In genomic region chr16:626787-627457, GRCh38 we compare ENCODE assay signal across 8 cellular contexts. TPM values are rescaled to one million over a fixed set of nuclear protein-coding genes. Genes with fewer than 3 reads are reported as not detected.
DNase-seq lines count a peak whose midpoint lies in the region; ATAC-seq and TF ChIP-seq lines count a peak whose summit lies in the region.
"Had no signal": no experiment of that assay in that cellular context is flagged by ENCODE, and none has a peak within 500 bp of the region (broad histone marks: within the 10 kb centered on the region; RNA-seq: fewer than 3 reads in every experiment).

No MANE protein-coding gene starts in this region.

- H3K27me3 Mint-ChIP-seq in activated CD8-positive, alpha-beta T cell treated with anti-CD3 and anti-CD28 coated beads, Interleukin-2, amount 10 ng/mL, durations not matched to agents 7 days and 5 days (ENCODE audit: low read depth): no peaks in the 10 kb centered on the region
- no peaks in the 10 kb centered on the region for H3K27me3 Mint-ChIP-seq in activated CD8-positive, alpha-beta T cell treated with anti-CD3 and anti-CD28 coated beads for 36 hours

- CTCF ChIA-PET in activated CD8-positive, alpha-beta T cell treated with anti-CD3 and anti-CD28 coated beads, Interleukin-2, amount 10 ng/mL, durations not matched to agents 7 days and 5 days (lab: Charles Lee): no interaction called here
- CTCF ChIA-PET in activated CD8-positive, alpha-beta T cell treated with anti-CD3 and anti-CD28 coated beads for 36 hours (lab: Charles Lee): no interaction called here

- no peak for TF ChIP-seq CTCF in activated CD8-positive, alpha-beta T cell treated with anti-CD3 and anti-CD28 coated beads for 36 hours (IDR thresholded peaks at IDR 0.05)

- H3K27ac Mint-ChIP-seq in activated CD8-positive, alpha-beta T cell treated with anti-CD3 and anti-CD28 coated beads, Interleukin-2, amount 10 ng/mL, durations not matched to agents 7 days and 5 days: no peak overlapping the region
- H3K27ac Mint-ChIP-seq in activated CD8-positive, alpha-beta T cell treated with anti-CD3 and anti-CD28 coated beads for 36 hours: no peak overlapping the region

- intact Hi-C loops in activated CD8-positive, alpha-beta T cell treated with anti-CD3 and anti-CD28 coated beads for 36 hours (cut with micrococcal nuclease): no loop called here

- no peak for DNase-seq in activated CD8-positive, alpha-beta T cell treated with anti-CD3 and anti-CD28 coated beads, Interleukin-2, amount 10 ng/mL, durations not matched to agents 7 days and 5 days
- DNase-seq in activated CD8-positive, alpha-beta T cell treated with anti-CD3 and anti-CD28 coated beads for 36 hours: no peak
- DNase-seq in stromal cell of bone marrow (ENCODE audit: low read depth) (peak; percentile 95), COR-L47 (lab: John Stamatoyannopoulos, UW) (no peak)
- DNase-seq in central memory CD4-positive, alpha-beta T cell: no peak
- DNase-seq: AML-193, NCI-H510A had no signal

- no peaks in the 10 kb centered on the region for H3K9me3 Mint-ChIP-seq in activated CD8-positive, alpha-beta T cell treated with anti-CD3 and anti-CD28 coated beads, Interleukin-2, amount 10 ng/mL, durations not matched to agents 7 days and 5 days (ENCODE audit: insufficient read depth)
- H3K9me3 Mint-ChIP-seq in activated CD8-positive, alpha-beta T cell treated with anti-CD3 and anti-CD28 coated beads for 36 hours: no peaks in the 10 kb centered on the region

- H3K4me1 Mint-ChIP-seq in activated CD8-positive, alpha-beta T cell treated with anti-CD3 and anti-CD28 coated beads, Interleukin-2, amount 10 ng/mL, durations not matched to agents 7 days and 5 days (ENCODE audit: low read depth): no peaks in the 10 kb centered on the region
- peaks cover under 1% of the 10 kb centered on the region for H3K4me1 Mint-ChIP-seq in activated CD8-positive, alpha-beta T cell treated with anti-CD3 and anti-CD28 coated beads for 36 hours (ENCODE audit: low read depth)

- no peak overlapping the region for H3K4me3 Mint-ChIP-seq in activated CD8-positive, alpha-beta T cell treated with anti-CD3 and anti-CD28 coated beads, Interleukin-2, amount 10 ng/mL, durations not matched to agents 7 days and 5 days
- H3K4me3 Mint-ChIP-seq in activated CD8-positive, alpha-beta T cell treated with anti-CD3 and anti-CD28 coated beads for 36 hours: no peak overlapping the region

- H3K36me3 Mint-ChIP-seq in activated CD8-positive, alpha-beta T cell treated with anti-CD3 and anti-CD28 coated beads, Interleukin-2, amount 10 ng/mL, durations not matched to agents 7 days and 5 days (ENCODE audit: low read depth): no peaks in the 10 kb centered on the region
- no peaks in the 10 kb centered on the region for H3K36me3 Mint-ChIP-seq in activated CD8-positive, alpha-beta T cell treated with anti-CD3 and anti-CD28 coated beads for 36 hours (ENCODE audit: low read depth)

- POLR2A ChIA-PET in activated CD8-positive, alpha-beta T cell treated with anti-CD3 and anti-CD28 coated beads, Interleukin-2, amount 10 ng/mL, durations not matched to agents 7 days and 5 days (lab: Charles Lee): no interaction called here
- POLR2A ChIA-PET in activated CD8-positive, alpha-beta T cell treated with anti-CD3 and anti-CD28 coated beads for 36 hours (lab: Charles Lee): no interaction called here

- ATAC-seq in activated CD8-positive, alpha-beta T cell treated with anti-CD3 and anti-CD28 coated beads, Interleukin-2, amount 10 ng/mL, durations not matched to agents 7 days and 5 days: peak; percentile 6
- no peak for ATAC-seq in activated CD8-positive, alpha-beta T cell treated with anti-CD3 and anti-CD28 coated beads for 36 hours
- peak; percentile 73 for ATAC-seq in esophagus mucosa

RNA-seq across cellular contexts. Expression of gene WFIKKN1, which starts 3.9 kb away (rescaled TPM):
- total RNA-seq in activated CD8-positive, alpha-beta T cell treated with anti-CD3 and anti-CD28 coated beads, Interleukin-2, amount 10 ng/mL, durations not matched to agents 7 days and 5 days: under 1 TPM; 0.47 to 0.68 TPM
- under 1 TPM in 1 of 2 experiments, not detected in 1; 0.25 TPM for total RNA-seq in activated CD8-positive, alpha-beta T cell treated with anti-CD3 and anti-CD28 coated beads for 36 hours
- total RNA-seq in esophagus mucosa: 0.08 TPM

RNA-seq across cellular contexts. Expression of gene METTL26, which starts 9.2 kb away (rescaled TPM):
- 10 to 100 TPM; 89.0 to 94.0 TPM for total RNA-seq in activated CD8-positive, alpha-beta T cell treated with anti-CD3 and anti-CD28 coated beads, Interleukin-2, amount 10 ng/mL, durations not matched to agents 7 days and 5 days
- 100 to 1,000 TPM; 119 to 133 TPM for total RNA-seq in activated CD8-positive, alpha-beta T cell treated with anti-CD3 and anti-CD28 coated beads for 36 hours
- 40.2 TPM for total RNA-seq in esophagus mucosa

RNA-seq across cellular contexts. Expression of gene MCRIP2, which starts 14.7 kb away (rescaled TPM):
- total RNA-seq in activated CD8-positive, alpha-beta T cell treated with anti-CD3 and anti-CD28 coated beads, Interleukin-2, amount 10 ng/mL, durations not matched to agents 7 days and 5 days: 10 to 100 TPM; 40.6 to 40.9 TPM
- total RNA-seq in activated CD8-positive, alpha-beta T cell treated with anti-CD3 and anti-CD28 coated beads for 36 hours: 10 to 100 TPM; 60.7 to 62.7 TPM
- total RNA-seq in esophagus mucosa: 20.3 TPM

RNA-seq across cellular contexts. Expression of gene WDR90, which starts 22.2 kb away (rescaled TPM):
- 100 to 1,000 TPM in 1 of 2 experiments, 10 to 100 TPM in 1; 96.8 to 106 TPM for total RNA-seq in activated CD8-positive, alpha-beta T cell treated with anti-CD3 and anti-CD28 coated beads, Interleukin-2, amount 10 ng/mL, durations not matched to agents 7 days and 5 days
- total RNA-seq in activated CD8-positive, alpha-beta T cell treated with anti-CD3 and anti-CD28 coated beads for 36 hours: 10 to 100 TPM; 89.6 to 90.7 TPM
- total RNA-seq in esophagus mucosa: 17.9 TPM

RNA-seq across cellular contexts. Expression of gene RAB40C, which starts 37.1 kb away (rescaled TPM):
- 10 to 100 TPM; 13.1 to 15.0 TPM for total RNA-seq in activated CD8-positive, alpha-beta T cell treated with anti-CD3 and anti-CD28 coated beads, Interleukin-2, amount 10 ng/mL, durations not matched to agents 7 days and 5 days
- 1 to 10 TPM; 8.1 to 8.8 TPM for total RNA-seq in activated CD8-positive, alpha-beta T cell treated with anti-CD3 and anti-CD28 coated beads for 36 hours
- 15.5 TPM for total RNA-seq in esophagus mucosa
